ENCODE assay signal across 25 cellular contexts in the genomic region with DNA sequence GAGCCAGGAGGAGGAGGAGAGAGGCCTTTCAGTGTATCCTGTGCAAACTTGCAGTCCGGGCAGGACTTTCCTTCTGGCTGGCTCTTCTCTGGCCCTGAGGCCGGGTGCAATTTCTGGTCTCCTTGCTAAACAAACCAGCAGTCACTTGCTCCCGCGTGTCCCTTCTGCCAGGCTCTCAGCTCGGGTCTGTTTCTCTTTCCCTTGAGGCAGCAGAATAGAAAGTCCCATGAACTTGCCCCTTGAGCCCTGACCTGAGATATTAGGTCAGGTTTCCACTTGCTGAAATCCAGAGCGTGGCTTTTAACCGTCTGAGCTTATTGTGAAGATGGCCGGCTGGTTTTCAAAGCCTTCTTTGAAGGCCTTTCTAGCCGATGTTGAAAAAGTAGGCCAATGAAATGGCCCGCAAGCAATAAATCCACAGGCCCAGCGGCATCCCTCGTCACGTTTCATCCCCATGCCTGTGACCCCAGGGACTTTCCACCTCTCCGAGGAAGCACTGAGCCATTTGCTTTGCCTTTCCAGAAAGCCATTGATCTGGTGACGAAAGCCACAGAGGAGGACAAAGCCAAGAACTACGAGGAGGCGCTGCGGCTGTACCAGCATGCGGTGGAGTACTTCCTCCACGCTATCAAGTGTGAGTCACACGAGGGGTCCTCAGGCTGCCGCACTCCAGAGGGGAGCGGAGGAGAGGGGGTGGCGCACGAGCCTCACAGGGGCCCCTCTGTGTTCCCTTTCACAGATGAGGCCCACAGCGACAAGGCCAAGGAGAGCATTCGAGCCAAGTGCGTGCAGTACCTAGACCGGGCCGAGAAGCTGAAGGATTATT. TPM values are rescaled to one million over a fixed set of nuclear protein-coding genes. Genes with fewer than 3 reads are reported as not detected.
DNase-seq lines count a peak whose midpoint lies in the region; ATAC-seq and TF ChIP-seq lines count a peak whose summit lies in the region.
"Had no signal": no experiment of that assay in that cellular context is flagged by ENCODE, and none has a peak within 500 bp of the region (broad histone marks: within the 10 kb centered on the region; RNA-seq: fewer than 3 reads in every experiment).

No MANE protein-coding gene starts in this region.

- peaks cover 8% of the 10 kb centered on the region for H3K4me1 Mint-ChIP-seq in glutamatergic neuron (ENCODE audit: low read depth, unreplicated experiment)

- intact Hi-C loops in gastrocnemius medialis (cut with DNase I; ENCODE audit: low total_unique reads), result no loop called here

- H3K9me3 ChIP-seq in Peyer's patch (no peaks in the 10 kb centered on the region), gastrocnemius medialis (no peaks in the 10 kb centered on the region)
- H3K9me3 ChIP-seq: HAP-1 had no signal

- no peak for TF ChIP-seq CTCF in Peyer's patch (IDR thresholded peaks at IDR 0.05)
- TF ChIP-seq CTCF in glutamatergic neuron (IDR thresholded peaks at IDR 0.05; ENCODE audit: partially characterized antibody, unreplicated experiment), result no peak
- TF ChIP-seq CTCF in gastrocnemius medialis (IDR thresholded peaks at IDR 0.05 in 4 of 5, conservative IDR thresholded peaks at IDR 0.05 in 1 of 5), result no peak

- peak; percentile 77 for DNase-seq in KBM-7
- DNase-seq in Peyer's patch, result peak in 2 of 3 donors; percentile 11 to 37
- DNase-seq in glutamatergic neuron, result no peak
- DNase-seq in gastrocnemius medialis, result no peak
- DNase-seq in effector CD8-positive, alpha-beta T cell (lab: John Stamatoyannopoulos, UW), result no peak
- no peak for DNase-seq in NCI-H1048 (lab: John Stamatoyannopoulos, UW)
- DNase-seq: activated gamma-delta T cell treated with Interleukin-2 at 50 U/mL for 16 hours; AML-193; cerebellar nuclear complex; DMS79 treated with DMSO at 0.1 percent for 48 hours; effector memory CD4-positive, alpha-beta T cell; Kasumi-1; left cardiac atrium; midbrain; NCI-H2107; NCI-H510A treated with DMSO at 0.1 percent for 48 hours; stimulated activated CD4-positive, alpha-beta T cell treated with anti-CD3 and anti-CD28 coated beads, Interleukin-2, amount 100 ng/mL, for 48 hours; T-cell had no signal

- no peak for ATAC-seq in gastrocnemius medialis
- no peak for ATAC-seq in HG02870 (IDR thresholded peaks at IDR 0.05; ENCODE audit: unreplicated experiment)
- ATAC-seq: left cardiac atrium; natural killer cell treated with Interleukin-12 subunit alpha and Interleukin-12 subunit beta and Interleukin-15 and Interleukin-18, amount 100 ng/mL, for 72 hours; T-cell had no signal

- H3K27me3 Mint-ChIP-seq in glutamatergic neuron (ENCODE audit: unreplicated experiment), result peaks cover 10% of the 10 kb centered on the region
- H3K27me3 Mint-ChIP-seq: natural killer cell treated with Interleukin-12 subunit alpha and Interleukin-12 subunit beta and Interleukin-15 and Interleukin-18, amount 100 ng/mL, for 72 hours; progenitor cell of endocrine pancreas; T-cell; type B pancreatic cell had no signal

- no peaks in the 10 kb centered on the region for H3K27me3 ChIP-seq in Peyer's patch
- H3K27me3 ChIP-seq in gastrocnemius medialis, result no peaks in the 10 kb centered on the region

- peaks cover 4% of the 10 kb centered on the region for H3K36me3 Mint-ChIP-seq in glutamatergic neuron (ENCODE audit: unreplicated experiment)

- in situ Hi-C loops in KBM-7 (cut with MboI; ENCODE audit: low pct_unique_long_range_greater_than_20kb, low sequenced_read_pairs), result no loop called here
- in situ Hi-C loops in gastrocnemius medialis (cut with MboI; ENCODE audit: low sequenced_read_pairs in 4 of 4), result no loop called here

- no peak overlapping the region for H3K27ac ChIP-seq in Peyer's patch
- peak overlapping the region; percentile 47 to 82 (median 66) for H3K27ac ChIP-seq in gastrocnemius medialis
- H3K27ac ChIP-seq: skin epidermis had no signal

- peaks cover 0 to 14% (median 5%) of the 10 kb centered on the region in 4 donors for H3K4me1 ChIP-seq in Peyer's patch
- peaks cover 12 to 24% of the 10 kb centered on the region in 2 donors for H3K4me1 ChIP-seq in gastrocnemius medialis

- TF ChIP-seq POLR2A in Peyer's patch (IDR thresholded peaks at IDR 0.05) (no peak), gastrocnemius medialis (IDR thresholded peaks at IDR 0.05) (no peak)

- H3K9me3 Mint-ChIP-seq in glutamatergic neuron (ENCODE audit: unreplicated experiment), result peaks cover 12% of the 10 kb centered on the region
- H3K9me3 Mint-ChIP-seq: natural killer cell treated with Interleukin-12 subunit alpha and Interleukin-12 subunit beta and Interleukin-15 and Interleukin-18, amount 100 ng/mL, for 72 hours; T-cell; type B pancreatic cell had no signal

- H3K36me3 ChIP-seq in Peyer's patch (peaks cover 0 to 69% (median 2%) of the 10 kb centered on the region in 3 donors), gastrocnemius medialis (peaks cover 0 to 61% of the 10 kb centered on the region in 2 donors)

- H3K4me3 ChIP-seq in Peyer's patch, result no peak overlapping the region
- H3K4me3 ChIP-seq in gastrocnemius medialis, result no peak overlapping the region
- H3K4me3 ChIP-seq: HAP-1, skin epidermis had no signal

- peak overlapping the region; percentile 52 for H3K4me3 Mint-ChIP-seq in glutamatergic neuron (ENCODE audit: unreplicated experiment)
- H3K4me3 Mint-ChIP-seq: natural killer cell treated with Interleukin-12 subunit alpha and Interleukin-12 subunit beta and Interleukin-15 and Interleukin-18, amount 100 ng/mL, for 72 hours; T-cell; type B pancreatic cell had no signal

- H3K27ac Mint-ChIP-seq in glutamatergic neuron (ENCODE audit: unreplicated experiment), result peak overlapping the region; percentile 83
- H3K27ac Mint-ChIP-seq: progenitor cell of endocrine pancreas, T-cell, type B pancreatic cell had no signal

RNA-seq across cellular contexts. Expression of a gene that starts 4.5 kb away (rescaled TPM):
- total RNA-seq in Peyer's patch (10 to 100 TPM; 37.1 to 63.1 (median 47.8) TPM), glutamatergic neuron (ENCODE audit: unreplicated experiment) (38.9 TPM), gastrocnemius medialis (100 to 1,000 TPM in 1 of 4 donors, 10 to 100 TPM in 3; 53.3 to 112 (median 70.1) TPM)

RNA-seq across cellular contexts. Expression of a gene that starts 14.7 kb away (rescaled TPM):
- 10 to 100 TPM; 17.7 to 23.3 (median 18.9) TPM for total RNA-seq in Peyer's patch
- total RNA-seq in glutamatergic neuron (ENCODE audit: unreplicated experiment), result 12.0 TPM
- total RNA-seq in gastrocnemius medialis, result 10 to 100 TPM; 11.0 to 23.1 (median 16.8) TPM

RNA-seq across cellular contexts. Expression of a gene that starts 23.7 kb away (rescaled TPM):
- total RNA-seq in Peyer's patch (10 to 100 TPM; 57.3 to 79.5 (median 77.0) TPM), glutamatergic neuron (ENCODE audit: unreplicated experiment) (51.2 TPM), gastrocnemius medialis (10 to 100 TPM; 41.2 to 56.5 (median 52.1) TPM)

RNA-seq across cellular contexts. Expression of a gene that starts 23.9 kb away (rescaled TPM):
- total RNA-seq in Peyer's patch (10 to 100 TPM in 2 of 4 donors, 1 to 10 TPM in 2; 6.9 to 20.6 (median 10.5) TPM), glutamatergic neuron (ENCODE audit: unreplicated experiment) (19.6 TPM), gastrocnemius medialis (10 to 100 TPM in 2 of 4 donors, 1 to 10 TPM in 2; 7.3 to 13.5 (median 9.7) TPM)

RNA-seq across cellular contexts. Expression of a gene that starts 35.9 kb away (rescaled TPM):
- 1 to 10 TPM; 4.3 to 9.9 (median 6.6) TPM for total RNA-seq in Peyer's patch
- not detected for total RNA-seq in glutamatergic neuron (ENCODE audit: unreplicated experiment)
- 1 to 10 TPM in 1 of 4 donors, not detected in 3; 1.3 TPM for total RNA-seq in gastrocnemius medialis
- total RNA-seq: glomerular endothelial cell had no signal

Comparison
In these comparisons a context has a peak if more than half of its experiments do, and no peak if none do; other contexts are left out.
1. DNase-seq: peak in KBM-7 (single experiment) and Peyer's patch (2 of 3); none in glutamatergic neuron (single experiment), gastrocnemius medialis (0 of 2), effector CD8-positive, alpha-beta T cell (single experiment) and NCI-H1048 (single experiment).
2. H3K27ac ChIP-seq: peak in gastrocnemius medialis (4 of 4); none in Peyer's patch (0 of 4).